In the genomic region with DNA sequence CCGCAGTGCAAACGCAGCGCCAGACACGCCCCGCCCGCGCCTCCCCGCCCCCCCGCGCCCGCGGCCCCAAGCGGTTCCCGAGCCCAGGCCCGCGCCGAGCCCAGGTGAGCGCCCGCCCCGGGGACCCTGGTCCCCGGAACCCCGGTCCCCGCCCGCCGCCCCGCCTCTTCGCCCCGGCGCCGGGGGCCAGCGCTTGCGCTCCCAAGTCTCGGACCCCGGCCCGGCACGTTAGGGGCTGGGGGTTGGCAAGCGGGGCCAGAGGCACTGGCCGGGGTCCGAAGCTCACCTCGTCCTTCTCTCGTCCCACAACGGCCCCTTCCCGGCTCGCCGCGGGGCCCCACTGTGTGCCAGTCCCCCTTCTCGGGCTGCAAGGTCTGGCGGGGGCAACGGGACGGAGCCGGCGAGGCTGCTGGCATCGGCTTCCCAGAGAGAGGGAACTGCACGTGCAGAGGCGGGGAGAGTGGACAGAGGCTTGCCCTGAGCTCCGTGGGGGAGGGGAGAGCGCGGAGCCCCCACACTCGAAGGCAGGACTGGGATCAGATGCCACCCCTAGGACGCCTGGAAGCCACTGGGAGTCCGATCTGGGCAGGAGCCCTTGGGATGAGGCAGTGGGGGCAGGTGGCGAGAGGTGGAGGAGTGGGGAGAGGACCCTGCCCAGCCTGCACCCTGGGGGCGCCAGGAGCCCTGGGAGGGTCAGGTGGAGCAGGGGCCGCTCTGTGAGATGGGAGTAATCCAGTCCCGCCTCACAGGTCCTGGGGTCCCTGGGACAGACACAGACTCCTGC, we compare ENCODE assay signal across 1 cellular context.
A peak's percentile ranks its signal among the peaks of the same experiment; 100 is the strongest.
TF ChIP-seq lines count a peak whose summit lies in the region.

No MANE protein-coding gene starts in this region.

TF ChIP-seq in HepG2, 621 proteins besides CTCF, POLR2A, EP300 and RAD21 (continued from another document and continues in another):
- TF ChIP-seq PRDM15 (CRISPR knock-in tag; IDR thresholded peaks at IDR 0.05), result no peak
- TF ChIP-seq DDIT3 (CRISPR knock-in tag; IDR thresholded peaks at IDR 0.05), result no peak
- TF ChIP-seq ZKSCAN5 (CRISPR knock-in tag; IDR thresholded peaks at IDR 0.05), result no peak
- no peak for TF ChIP-seq ZFP82 (CRISPR knock-in tag; IDR thresholded peaks at IDR 0.05; ENCODE audit: borderline replicate concordance)
- TF ChIP-seq, protein P1, sequence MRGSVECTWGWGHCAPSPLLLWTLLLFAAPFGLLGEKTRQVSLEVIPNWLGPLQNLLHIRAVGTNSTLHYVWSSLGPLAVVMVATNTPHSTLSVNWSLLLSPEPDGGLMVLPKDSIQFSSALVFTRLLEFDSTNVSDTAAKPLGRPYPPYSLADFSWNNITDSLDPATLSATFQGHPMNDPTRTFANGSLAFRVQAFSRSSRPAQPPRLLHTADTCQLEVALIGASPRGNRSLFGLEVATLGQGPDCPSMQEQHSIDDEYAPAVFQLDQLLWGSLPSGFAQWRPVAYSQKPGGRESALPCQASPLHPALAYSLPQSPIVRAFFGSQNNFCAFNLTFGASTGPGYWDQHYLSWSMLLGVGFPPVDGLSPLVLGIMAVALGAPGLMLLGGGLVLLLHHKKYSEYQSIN (CRISPR knock-in tag; IDR thresholded peaks at IDR 0.05; ENCODE audit: borderline replicate concordance), result no peak
- no peak for TF ChIP-seq AKNA (CRISPR knock-in tag; IDR thresholded peaks at IDR 0.05; ENCODE audit: borderline replicate concordance)
- TF ChIP-seq FIP1L1 (IDR thresholded peaks at IDR 0.05; ENCODE audit: borderline replicate concordance, insufficient read depth, low read depth, low read length), result no peak
- TF ChIP-seq SP1 (IDR thresholded peaks at IDR 0.05), result no peak
- TF ChIP-seq SP1 (CRISPR knock-in tag; IDR thresholded peaks at IDR 0.05), result no peak
- no peak for TF ChIP-seq E2F2 (CRISPR knock-in tag; IDR thresholded peaks at IDR 0.05; ENCODE audit: borderline replicate concordance)
- no peak for TF ChIP-seq ZNF792 (CRISPR knock-in tag; IDR thresholded peaks at IDR 0.05)
- no peak for TF ChIP-seq HDAC2 (CRISPR knock-in tag; IDR thresholded peaks at IDR 0.05)
- TF ChIP-seq SMAD3 (CRISPR knock-in tag; IDR thresholded peaks at IDR 0.05), result no peak
- TF ChIP-seq NRL (CRISPR knock-in tag; IDR thresholded peaks at IDR 0.05; ENCODE audit: borderline replicate concordance), result 0 out of 2 replicates have a peak, but pooled peaks have one; percentile 34
- TF ChIP-seq HOXD1 (CRISPR knock-in tag; IDR thresholded peaks at IDR 0.05), result no peak
- no peak for TF ChIP-seq REXO4 (CRISPR knock-in tag; IDR thresholded peaks at IDR 0.05; ENCODE audit: borderline replicate concordance)
- TF ChIP-seq MAX (IDR thresholded peaks at IDR 0.05), result peak; percentile 78
- TF ChIP-seq, protein P2, sequence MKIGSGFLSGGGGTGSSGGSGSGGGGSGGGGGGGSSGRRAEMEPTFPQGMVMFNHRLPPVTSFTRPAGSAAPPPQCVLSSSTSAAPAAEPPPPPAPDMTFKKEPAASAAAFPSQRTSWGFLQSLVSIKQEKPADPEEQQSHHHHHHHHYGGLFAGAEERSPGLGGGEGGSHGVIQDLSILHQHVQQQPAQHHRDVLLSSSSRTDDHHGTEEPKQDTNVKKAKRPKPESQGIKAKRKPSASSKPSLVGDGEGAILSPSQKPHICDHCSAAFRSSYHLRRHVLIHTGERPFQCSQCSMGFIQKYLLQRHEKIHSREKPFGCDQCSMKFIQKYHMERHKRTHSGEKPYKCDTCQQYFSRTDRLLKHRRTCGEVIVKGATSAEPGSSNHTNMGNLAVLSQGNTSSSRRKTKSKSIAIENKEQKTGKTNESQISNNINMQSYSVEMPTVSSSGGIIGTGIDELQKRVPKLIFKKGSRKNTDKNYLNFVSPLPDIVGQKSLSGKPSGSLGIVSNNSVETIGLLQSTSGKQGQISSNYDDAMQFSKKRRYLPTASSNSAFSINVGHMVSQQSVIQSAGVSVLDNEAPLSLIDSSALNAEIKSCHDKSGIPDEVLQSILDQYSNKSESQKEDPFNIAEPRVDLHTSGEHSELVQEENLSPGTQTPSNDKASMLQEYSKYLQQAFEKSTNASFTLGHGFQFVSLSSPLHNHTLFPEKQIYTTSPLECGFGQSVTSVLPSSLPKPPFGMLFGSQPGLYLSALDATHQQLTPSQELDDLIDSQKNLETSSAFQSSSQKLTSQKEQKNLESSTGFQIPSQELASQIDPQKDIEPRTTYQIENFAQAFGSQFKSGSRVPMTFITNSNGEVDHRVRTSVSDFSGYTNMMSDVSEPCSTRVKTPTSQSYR (CRISPR knock-in tag; IDR thresholded peaks at IDR 0.05; ENCODE audit: borderline replicate concordance), result peak; percentile 87
- TF ChIP-seq, protein P3, sequence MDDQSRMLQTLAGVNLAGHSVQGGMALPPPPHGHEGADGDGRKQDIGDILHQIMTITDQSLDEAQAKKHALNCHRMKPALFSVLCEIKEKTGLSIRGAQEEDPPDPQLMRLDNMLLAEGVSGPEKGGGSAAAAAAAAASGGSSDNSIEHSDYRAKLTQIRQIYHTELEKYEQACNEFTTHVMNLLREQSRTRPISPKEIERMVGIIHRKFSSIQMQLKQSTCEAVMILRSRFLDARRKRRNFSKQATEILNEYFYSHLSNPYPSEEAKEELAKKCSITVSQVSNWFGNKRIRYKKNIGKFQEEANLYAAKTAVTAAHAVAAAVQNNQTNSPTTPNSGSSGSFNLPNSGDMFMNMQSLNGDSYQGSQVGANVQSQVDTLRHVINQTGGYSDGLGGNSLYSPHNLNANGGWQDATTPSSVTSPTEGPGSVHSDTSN (CRISPR knock-in tag; IDR thresholded peaks at IDR 0.05; ENCODE audit: borderline replicate concordance), result no peak
- no peak for TF ChIP-seq ZNF75D (CRISPR knock-in tag; IDR thresholded peaks at IDR 0.05; ENCODE audit: borderline replicate concordance)
- no peak for TF ChIP-seq ARNT (IDR thresholded peaks at IDR 0.05)
- TF ChIP-seq IRX3 (CRISPR knock-in tag; IDR thresholded peaks at IDR 0.05; ENCODE audit: borderline replicate concordance, low read depth), result no peak
- TF ChIP-seq SAFB2 (CRISPR knock-in tag; IDR thresholded peaks at IDR 0.05; ENCODE audit: borderline replicate concordance, low read depth), result no peak
- TF ChIP-seq ZNF547 (CRISPR knock-in tag; IDR thresholded peaks at IDR 0.05), result no peak
- TF ChIP-seq ZNF781 (CRISPR knock-in tag; IDR thresholded peaks at IDR 0.05; ENCODE audit: borderline replicate concordance, not compliant biosample characterization), result peak; percentile 31
- no peak for TF ChIP-seq SRSF9 (IDR thresholded peaks at IDR 0.05; ENCODE audit: borderline replicate concordance, insufficient read depth, low read depth, low read length, poor library complexity, severe bottlenecking)
- TF ChIP-seq ADNP (CRISPR knock-in tag; IDR thresholded peaks at IDR 0.05), result no peak
- no peak for TF ChIP-seq RXRB (CRISPR knock-in tag; IDR thresholded peaks at IDR 0.05; ENCODE audit: borderline replicate concordance)
- TF ChIP-seq MED8 (CRISPR knock-in tag; IDR thresholded peaks at IDR 0.05; ENCODE audit: insufficient replicate concordance), result no peak
- TF ChIP-seq SRSF1 (optimal IDR thresholded peaks at IDR 0.05; ENCODE audit: low read depth, low read length), result no peak
- no peak for TF ChIP-seq ZNF530 (CRISPR knock-in tag; IDR thresholded peaks at IDR 0.05; ENCODE audit: low read depth)
- no peak for TF ChIP-seq HCFC1 (IDR thresholded peaks at IDR 0.05; ENCODE audit: low read depth, low read length)
- TF ChIP-seq, protein P4, sequence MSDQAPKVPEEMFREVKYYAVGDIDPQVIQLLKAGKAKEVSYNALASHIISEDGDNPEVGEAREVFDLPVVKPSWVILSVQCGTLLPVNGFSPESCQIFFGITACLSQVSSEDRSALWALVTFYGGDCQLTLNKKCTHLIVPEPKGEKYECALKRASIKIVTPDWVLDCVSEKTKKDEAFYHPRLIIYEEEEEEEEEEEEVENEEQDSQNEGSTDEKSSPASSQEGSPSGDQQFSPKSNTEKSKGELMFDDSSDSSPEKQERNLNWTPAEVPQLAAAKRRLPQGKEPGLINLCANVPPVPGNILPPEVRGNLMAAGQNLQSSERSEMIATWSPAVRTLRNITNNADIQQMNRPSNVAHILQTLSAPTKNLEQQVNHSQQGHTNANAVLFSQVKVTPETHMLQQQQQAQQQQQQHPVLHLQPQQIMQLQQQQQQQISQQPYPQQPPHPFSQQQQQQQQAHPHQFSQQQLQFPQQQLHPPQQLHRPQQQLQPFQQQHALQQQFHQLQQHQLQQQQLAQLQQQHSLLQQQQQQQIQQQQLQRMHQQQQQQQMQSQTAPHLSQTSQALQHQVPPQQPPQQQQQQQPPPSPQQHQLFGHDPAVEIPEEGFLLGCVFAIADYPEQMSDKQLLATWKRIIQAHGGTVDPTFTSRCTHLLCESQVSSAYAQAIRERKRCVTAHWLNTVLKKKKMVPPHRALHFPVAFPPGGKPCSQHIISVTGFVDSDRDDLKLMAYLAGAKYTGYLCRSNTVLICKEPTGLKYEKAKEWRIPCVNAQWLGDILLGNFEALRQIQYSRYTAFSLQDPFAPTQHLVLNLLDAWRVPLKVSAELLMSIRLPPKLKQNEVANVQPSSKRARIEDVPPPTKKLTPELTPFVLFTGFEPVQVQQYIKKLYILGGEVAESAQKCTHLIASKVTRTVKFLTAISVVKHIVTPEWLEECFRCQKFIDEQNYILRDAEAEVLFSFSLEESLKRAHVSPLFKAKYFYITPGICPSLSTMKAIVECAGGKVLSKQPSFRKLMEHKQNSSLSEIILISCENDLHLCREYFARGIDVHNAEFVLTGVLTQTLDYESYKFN (CRISPR knock-in tag; conservative IDR thresholded peaks at IDR 0.05), result 0 out of 2 replicates have a peak, but pooled peaks have one; percentile 25
- TF ChIP-seq NONO (IDR thresholded peaks at IDR 0.05), result no peak
- 0 out of 2 replicates have a peak, but pooled peaks have one; percentile 51 for TF ChIP-seq NONO (CRISPR knock-in tag; conservative IDR thresholded peaks at IDR 0.05)
- no peak for TF ChIP-seq ZNF3 (CRISPR knock-in tag; IDR thresholded peaks at IDR 0.05)
- no peak for TF ChIP-seq NCOR1 (IDR thresholded peaks at IDR 0.05; ENCODE audit: borderline replicate concordance, low read length)
- peak; percentile 50; the same call in 1 of the 2 replicates for TF ChIP-seq ATF7-NPFF (CRISPR knock-in tag; IDR thresholded peaks at IDR 0.05; ENCODE audit: low read depth)
